14 cellular contexts compared by ENCODE assay signal in genomic region chr12:54967461-54967860, GRCh38. TPM values are rescaled to one million over a fixed set of nuclear protein-coding genes. Genes with fewer than 3 reads are reported as not detected.
DNase-seq lines count a peak whose midpoint lies in the region; ATAC-seq and TF ChIP-seq lines count a peak whose summit lies in the region.
"Had no signal": no experiment of that assay in that cellular context is flagged by ENCODE, and none has a peak within 500 bp of the region (broad histone marks: within the 10 kb centered on the region; RNA-seq: fewer than 3 reads in every experiment).

No MANE protein-coding gene starts in this region.

- no peak overlapping the region for H3K4me3 ChIP-seq in MM.1S (ENCODE audit: low read length)
- H3K4me3 ChIP-seq: ascending aorta, right lobe of liver had no signal

- no peak overlapping the region for H3K27ac ChIP-seq in MM.1S (ENCODE audit: low read length)
- H3K27ac ChIP-seq: ascending aorta, right lobe of liver had no signal

- H3F3A ChIP-seq in MM.1S (ENCODE audit: insufficient read depth, low read length): no peaks in the 10 kb centered on the region

- H3K4me2 ChIP-seq in MM.1S (ENCODE audit: low read depth, low read length): no peak overlapping the region

- no peak for TF ChIP-seq CTCF in MM.1S (IDR thresholded peaks at IDR 0.05; ENCODE audit: low read length)

- H4K20me1 ChIP-seq in MM.1S (ENCODE audit: insufficient read depth, low read length): no peaks in the 10 kb centered on the region

- H3K27me3 ChIP-seq in MM.1S (replicated peaks; ENCODE audit: insufficient read depth, low read length): no peaks in the 10 kb centered on the region
- H3K27me3 ChIP-seq: ascending aorta, right lobe of liver had no signal

- no peaks in the 10 kb centered on the region for H3K9me3 ChIP-seq in MM.1S (replicated peaks; ENCODE audit: insufficient read depth, low read length)
- H3K9me3 ChIP-seq: ascending aorta, right lobe of liver had no signal

- no peaks in the 10 kb centered on the region for H3K79me2 ChIP-seq in MM.1S (ENCODE audit: low read length)

- no peak overlapping the region for H3K9ac ChIP-seq in MM.1S (ENCODE audit: low read length)

- ATAC-seq in HG02798 (IDR thresholded peaks at IDR 0.05; ENCODE audit: poor library complexity, unreplicated experiment) (no peak), GM21825 (IDR thresholded peaks at IDR 0.05; ENCODE audit: unreplicated experiment) (no peak)
- ATAC-seq: left lobe of liver, right lobe of liver had no signal

- no peaks in the 10 kb centered on the region for H3K9me2 ChIP-seq in MM.1S (replicated peaks; ENCODE audit: insufficient read depth, low read length)

- no peaks in the 10 kb centered on the region for H3K36me3 ChIP-seq in MM.1S (replicated peaks; ENCODE audit: insufficient read depth, low read length)
- H3K36me3 ChIP-seq: ascending aorta, right lobe of liver had no signal

- DNase-seq in GDM1 (lab: John Stamatoyannopoulos, UW): peak; percentile 47
- DNase-seq in MM.1S: peak; percentile 19
- peak; percentile 7 for DNase-seq in amniotic epithelial cell (ENCODE audit: low read depth)
- DNase-seq in lung microvascular endothelial cell (ENCODE audit: low read depth in 2 of 2): peak; percentile 21 to 41
- DNase-seq in NCI-H2029 treated with DMSO at 0.1 percent for 48 hours (lab: John Stamatoyannopoulos, UW): no peak
- DNase-seq: glutamatergic neuron, right lobe of liver, SW 1271 had no signal

- H2AFZ ChIP-seq in MM.1S (ENCODE audit: low read length): no peak overlapping the region

- H3K4me1 ChIP-seq in MM.1S (ENCODE audit: low read length): peaks cover 17% of the 10 kb centered on the region
- H3K4me1 ChIP-seq: ascending aorta, right lobe of liver had no signal

RNA-seq across cellular contexts. Expression of gene TESPA1, which starts 17.1 kb away (rescaled TPM):
- total RNA-seq in lung microvascular endothelial cell: not detected in 2 replicates
- total RNA-seq: ascending aorta had no signal

RNA-seq across cellular contexts. Expression of gene NEUROD4, which starts 52.3 kb away (rescaled TPM):
- total RNA-seq in lung microvascular endothelial cell: not detected in 2 replicates
- total RNA-seq: activated CD8-positive, alpha-beta memory T cell treated with anti-CD3 and anti-CD28 coated beads for 36 hours; ascending aorta; left lobe of liver; right lobe of liver; subcutaneous adipose tissue had no signal
